1 cellular context compared by ENCODE assay signal in the genomic region with DNA sequence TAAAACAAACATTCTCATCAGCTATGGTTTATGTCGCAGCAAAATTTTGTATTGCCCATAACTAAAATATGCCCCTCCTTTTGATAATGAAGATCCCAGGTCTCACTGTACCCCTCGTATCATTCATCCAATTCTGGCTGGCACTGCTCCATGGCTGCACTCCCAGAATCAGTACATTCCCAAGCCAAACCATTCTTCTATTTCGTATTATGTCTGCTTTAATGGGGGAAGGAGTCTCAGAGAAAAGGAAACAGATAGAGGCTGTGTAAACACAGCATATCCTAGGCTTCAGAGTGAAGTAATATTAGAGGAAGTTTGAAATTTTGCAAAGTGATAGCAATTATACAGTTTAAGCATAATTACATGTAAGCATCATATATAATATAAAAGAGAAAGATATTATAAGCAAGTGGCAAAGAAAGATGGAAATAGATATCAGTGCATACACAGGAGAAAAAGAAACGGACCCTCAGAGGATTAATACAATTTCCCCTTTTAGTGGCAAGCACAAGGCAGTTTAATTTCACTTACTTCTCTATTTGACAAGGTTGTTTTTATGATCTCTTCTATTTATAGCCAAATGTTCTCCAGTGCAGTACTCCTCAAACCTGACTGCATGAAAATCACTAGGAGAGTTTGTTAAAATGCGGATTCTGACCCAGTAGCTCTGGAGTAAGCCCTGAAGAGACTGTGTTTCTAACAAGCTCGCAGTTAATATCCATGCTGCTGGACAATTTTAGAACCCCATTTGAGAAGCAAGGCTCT.
TF ChIP-seq lines count a peak whose summit lies in the region.

No MANE protein-coding gene starts in this region.

TF ChIP-seq in SK-N-SH, 30 proteins besides CTCF, POLR2A, EP300 and RAD21 (continued from another document):
- TF ChIP-seq, protein P1, sequence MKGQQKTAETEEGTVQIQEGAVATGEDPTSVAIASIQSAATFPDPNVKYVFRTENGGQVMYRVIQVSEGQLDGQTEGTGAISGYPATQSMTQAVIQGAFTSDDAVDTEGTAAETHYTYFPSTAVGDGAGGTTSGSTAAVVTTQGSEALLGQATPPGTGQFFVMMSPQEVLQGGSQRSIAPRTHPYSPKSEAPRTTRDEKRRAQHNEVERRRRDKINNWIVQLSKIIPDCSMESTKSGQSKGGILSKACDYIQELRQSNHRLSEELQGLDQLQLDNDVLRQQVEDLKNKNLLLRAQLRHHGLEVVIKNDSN (IDR thresholded peaks at IDR 0.05; ENCODE audit: borderline replicate concordance, low read depth) = no peak
- TF ChIP-seq, protein P2, sequence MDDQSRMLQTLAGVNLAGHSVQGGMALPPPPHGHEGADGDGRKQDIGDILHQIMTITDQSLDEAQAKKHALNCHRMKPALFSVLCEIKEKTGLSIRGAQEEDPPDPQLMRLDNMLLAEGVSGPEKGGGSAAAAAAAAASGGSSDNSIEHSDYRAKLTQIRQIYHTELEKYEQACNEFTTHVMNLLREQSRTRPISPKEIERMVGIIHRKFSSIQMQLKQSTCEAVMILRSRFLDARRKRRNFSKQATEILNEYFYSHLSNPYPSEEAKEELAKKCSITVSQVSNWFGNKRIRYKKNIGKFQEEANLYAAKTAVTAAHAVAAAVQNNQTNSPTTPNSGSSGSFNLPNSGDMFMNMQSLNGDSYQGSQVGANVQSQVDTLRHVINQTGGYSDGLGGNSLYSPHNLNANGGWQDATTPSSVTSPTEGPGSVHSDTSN (IDR thresholded peaks at IDR 0.05) = no peak
- TF ChIP-seq POLR2AphosphoS5 (IDR thresholded peaks at IDR 0.05; ENCODE audit: low read depth, low read length) (no peak), GATA2 (CRISPR knock-in tag; IDR thresholded peaks at IDR 0.05) (no peak), TEAD4 (IDR thresholded peaks at IDR 0.05; ENCODE audit: borderline replicate concordance, insufficient read depth) (no peak), GABPA (IDR thresholded peaks at IDR 0.05; ENCODE audit: low read depth) (no peak), SIN3A (IDR thresholded peaks at IDR 0.05; ENCODE audit: borderline replicate concordance, low read depth, low read length) (no peak), FOSL2 (IDR thresholded peaks at IDR 0.05; ENCODE audit: borderline replicate concordance, low read depth) (no peak)
